Comparison of ENCODE assay signal across 21 cellular contexts in genomic region chr9:91516781-91517180, GRCh38.
A peak's percentile ranks its signal among the peaks of the same experiment; 100 is the strongest.
DNase-seq lines count a peak whose midpoint lies in the region; ATAC-seq and TF ChIP-seq lines count a peak whose summit lies in the region.
"Had no signal": no experiment of that assay in that cellular context is flagged by ENCODE, and none has a peak within 500 bp of the region (broad histone marks: within the 10 kb centered on the region; RNA-seq: fewer than 3 reads in every experiment).

No MANE protein-coding gene starts in this region.

- no peak for TF ChIP-seq CTCF in NB4 (IDR thresholded peaks at IDR 0.05; ENCODE audit: low read depth, low read length)

- peak; percentile 13 for DNase-seq in NB4 (ENCODE audit: low read depth)
- DNase-seq in globus pallidus (ENCODE audit: low spot score): peak; percentile 11
- DNase-seq in stimulated activated naive B cell treated with anti-CD40 and anti-IgM and Interleukin-4, amounts not matched to agents 10 μg/mL and 1 μg/mL and 100 μg/mL, for 72 hours: no peak
- no peak for DNase-seq in activated T-cell treated with anti-CD3 and anti-CD28 coated beads, Interleukin-2, amount 50 U/mL, for 1 hour
- DNase-seq in activated T-helper 1 cell treated with anti-CD3 and anti-CD28 coated beads, Interleukin-12 subunit alpha, Interleukin-12 subunit beta, Interleukin-2, Interleukin-4 antibody, amounts not matched to agents 30 ng/mL and 10 ng/mL and 1 ng/mL, durations not matched to agents 14 hours and 24 hours and 36 hours (ENCODE audit: low spot score): no peak
- no peak for DNase-seq in activated naive CD4-positive, alpha-beta T cell treated with Interleukin-2 at 50 U/mL for 16 hours
- DNase-seq: DMS79, GM23248, HCEC 1CT, KBM-7, NCI-H1048, NCI-H1436, NCI-H2029, NCI-H2171, NCI-H526 had no signal

- peaks cover 0 to 2% of the 10 kb centered on the region in 2 donors for H3K4me1 Mint-ChIP-seq in stimulated activated naive B cell treated with anti-CD40 and anti-IgM and Interleukin-4, amounts not matched to agents 10 μg/mL and 1 μg/mL and 100 μg/mL, for 72 hours
- no peaks in the 10 kb centered on the region for H3K4me1 Mint-ChIP-seq in activated T-helper 1 cell treated with anti-CD3 and anti-CD28 coated beads, Interleukin-12 subunit alpha, Interleukin-12 subunit beta, Interleukin-2, Interleukin-4 antibody, amounts not matched to agents 30 ng/mL and 10 ng/mL and 1 ng/mL, durations not matched to agents 14 hours and 24 hours and 36 hours (ENCODE audit: low read depth)

- H3K36me3 Mint-ChIP-seq in stimulated activated naive B cell treated with anti-CD40 and anti-IgM and Interleukin-4, amounts not matched to agents 10 μg/mL and 1 μg/mL and 100 μg/mL, for 72 hours: peaks cover 0 to 3% of the 10 kb centered on the region in 2 donors
- no peaks in the 10 kb centered on the region for H3K36me3 Mint-ChIP-seq in activated T-helper 1 cell treated with anti-CD3 and anti-CD28 coated beads, Interleukin-12 subunit alpha, Interleukin-12 subunit beta, Interleukin-2, Interleukin-4 antibody, amounts not matched to agents 30 ng/mL and 10 ng/mL and 1 ng/mL, durations not matched to agents 14 hours and 24 hours and 36 hours (ENCODE audit: low read depth)

- peaks cover 12 to 22% of the 10 kb centered on the region in 2 donors for H3K27me3 Mint-ChIP-seq in stimulated activated naive B cell treated with anti-CD40 and anti-IgM and Interleukin-4, amounts not matched to agents 10 μg/mL and 1 μg/mL and 100 μg/mL, for 72 hours
- peaks cover 15% of the 10 kb centered on the region for H3K27me3 Mint-ChIP-seq in activated T-helper 1 cell treated with anti-CD3 and anti-CD28 coated beads, Interleukin-12 subunit alpha, Interleukin-12 subunit beta, Interleukin-2, Interleukin-4 antibody, amounts not matched to agents 30 ng/mL and 10 ng/mL and 1 ng/mL, durations not matched to agents 14 hours and 24 hours and 36 hours (ENCODE audit: insufficient read depth)

- TF ChIP-seq POLR2A in NB4 (IDR thresholded peaks at IDR 0.05; ENCODE audit: extremely low read depth, insufficient read length): no peak

- H3K27ac Mint-ChIP-seq in stimulated activated naive B cell treated with anti-CD40 and anti-IgM and Interleukin-4, amounts not matched to agents 10 μg/mL and 1 μg/mL and 100 μg/mL, for 72 hours: no peak overlapping the region
- no peak overlapping the region for H3K27ac Mint-ChIP-seq in activated T-helper 1 cell treated with anti-CD3 and anti-CD28 coated beads, Interleukin-12 subunit alpha, Interleukin-12 subunit beta, Interleukin-2, Interleukin-4 antibody, amounts not matched to agents 30 ng/mL and 10 ng/mL and 1 ng/mL, durations not matched to agents 14 hours and 24 hours and 36 hours

- ATAC-seq in HG03175 (IDR thresholded peaks at IDR 0.05; ENCODE audit: unreplicated experiment): peak; percentile 41
- peak; percentile 42 to 58 for ATAC-seq in stimulated activated naive B cell treated with anti-CD40 and anti-IgM and Interleukin-4, amounts not matched to agents 10 μg/mL and 1 μg/mL and 100 μg/mL, for 72 hours (replicated peaks)
- ATAC-seq in HG03139 (IDR thresholded peaks at IDR 0.05; ENCODE audit: unreplicated experiment): no peak
- ATAC-seq: HepG2, Right ventricle myocardium inferior had no signal

- intact Hi-C loops in activated T-helper 1 cell treated with anti-CD3 and anti-CD28 coated beads, Interleukin-12 subunit alpha, Interleukin-12 subunit beta, Interleukin-2, Interleukin-4 antibody, amounts not matched to agents 30 ng/mL and 10 ng/mL and 1 ng/mL, durations not matched to agents 14 hours and 24 hours and 36 hours (cut with micrococcal nuclease): no loop called here

- H3K9me3 Mint-ChIP-seq in stimulated activated naive B cell treated with anti-CD40 and anti-IgM and Interleukin-4, amounts not matched to agents 10 μg/mL and 1 μg/mL and 100 μg/mL, for 72 hours: peaks cover 8 to 10% of the 10 kb centered on the region in 2 donors
- peaks cover 8% of the 10 kb centered on the region for H3K9me3 Mint-ChIP-seq in activated T-helper 1 cell treated with anti-CD3 and anti-CD28 coated beads, Interleukin-12 subunit alpha, Interleukin-12 subunit beta, Interleukin-2, Interleukin-4 antibody, amounts not matched to agents 30 ng/mL and 10 ng/mL and 1 ng/mL, durations not matched to agents 14 hours and 24 hours and 36 hours

- H3K4me3 Mint-ChIP-seq in stimulated activated naive B cell treated with anti-CD40 and anti-IgM and Interleukin-4, amounts not matched to agents 10 μg/mL and 1 μg/mL and 100 μg/mL, for 72 hours: no peak overlapping the region
- H3K4me3 Mint-ChIP-seq in activated T-helper 1 cell treated with anti-CD3 and anti-CD28 coated beads, Interleukin-12 subunit alpha, Interleukin-12 subunit beta, Interleukin-2, Interleukin-4 antibody, amounts not matched to agents 30 ng/mL and 10 ng/mL and 1 ng/mL, durations not matched to agents 14 hours and 24 hours and 36 hours: no peak overlapping the region

- no peak overlapping the region for H3K4me3 ChIP-seq in NB4 (ENCODE audit: low read depth, low read length)
- H3K4me3 ChIP-seq: BLaER1 treated with 17β-estradiol and CSF1 and Interleukin-3, amounts not matched to agents 10 nM and 100 nM; GM23248; SK-N-MC had no signal

Comparison
In these comparisons a context has a peak if more than half of its experiments do, and no peak if none do; other contexts are left out.
1. DNase-seq: peak in NB4 (single experiment) and globus pallidus (single experiment); none in stimulated activated naive B cell treated with anti-CD40 and anti-IgM and Interleukin-4, amounts not matched to agents 10 μg/mL and 1 μg/mL and 100 μg/mL, for 72 hours (single experiment), activated T-cell treated with anti-CD3 and anti-CD28 coated beads, Interleukin-2, amount 50 U/mL, for 1 hour (single experiment), activated T-helper 1 cell treated with anti-CD3 and anti-CD28 coated beads, Interleukin-12 subunit alpha, Interleukin-12 subunit beta, Interleukin-2, Interleukin-4 antibody, amounts not matched to agents 30 ng/mL and 10 ng/mL and 1 ng/mL, durations not matched to agents 14 hours and 24 hours and 36 hours (single experiment) and activated naive CD4-positive, alpha-beta T cell treated with Interleukin-2 at 50 U/mL for 16 hours (single experiment).